1 cellular context compared by ENCODE assay signal in the genomic region with DNA sequence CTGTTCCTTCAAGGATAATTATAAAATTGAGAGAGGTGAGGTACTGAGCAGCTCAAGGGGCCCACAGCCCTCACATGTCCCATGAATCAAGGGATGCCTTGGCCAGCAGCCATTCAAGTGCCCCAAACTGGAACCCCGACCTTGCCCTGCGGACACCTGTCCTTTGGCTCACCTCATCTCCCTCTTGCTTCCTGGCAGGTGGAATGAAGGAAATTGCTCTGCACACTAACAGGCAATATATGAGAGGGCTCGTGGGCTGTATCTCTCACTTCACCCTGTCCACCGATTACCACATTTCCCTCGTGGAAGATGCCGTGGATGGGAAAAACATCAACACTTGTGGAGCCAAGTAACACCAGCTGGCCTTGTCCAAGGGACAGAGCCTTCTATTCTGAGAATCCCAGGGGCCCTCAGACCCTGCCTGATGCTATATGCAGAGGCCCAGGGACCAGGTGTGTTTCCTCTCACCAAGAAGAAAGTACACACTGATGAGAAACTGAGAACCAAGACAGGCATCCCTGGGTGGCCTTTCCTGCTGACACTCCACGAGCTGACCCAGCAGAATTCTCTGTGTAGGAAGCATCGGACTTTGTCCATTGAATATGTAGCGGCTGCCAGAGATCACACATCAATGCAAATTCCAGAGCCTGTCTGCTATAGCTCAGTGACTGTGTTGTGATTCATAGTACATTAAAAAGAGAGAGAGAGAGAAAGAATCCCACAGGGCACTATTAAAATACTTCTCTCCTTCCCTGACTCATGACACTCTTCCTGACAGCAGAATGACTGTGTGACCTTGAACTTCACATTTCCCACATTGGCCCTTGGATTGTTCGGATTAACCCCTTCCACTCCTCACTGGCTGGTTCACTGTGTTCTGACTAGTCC.
A peak's percentile ranks its signal among the peaks of the same experiment; 100 is the strongest.
TF ChIP-seq lines count a peak whose summit lies in the region.

No MANE protein-coding gene starts in this region.

TF ChIP-seq in HCT116, 20 proteins besides CTCF, POLR2A, EP300 and RAD21 (continued from another document):
- TF ChIP-seq, protein P1, sequence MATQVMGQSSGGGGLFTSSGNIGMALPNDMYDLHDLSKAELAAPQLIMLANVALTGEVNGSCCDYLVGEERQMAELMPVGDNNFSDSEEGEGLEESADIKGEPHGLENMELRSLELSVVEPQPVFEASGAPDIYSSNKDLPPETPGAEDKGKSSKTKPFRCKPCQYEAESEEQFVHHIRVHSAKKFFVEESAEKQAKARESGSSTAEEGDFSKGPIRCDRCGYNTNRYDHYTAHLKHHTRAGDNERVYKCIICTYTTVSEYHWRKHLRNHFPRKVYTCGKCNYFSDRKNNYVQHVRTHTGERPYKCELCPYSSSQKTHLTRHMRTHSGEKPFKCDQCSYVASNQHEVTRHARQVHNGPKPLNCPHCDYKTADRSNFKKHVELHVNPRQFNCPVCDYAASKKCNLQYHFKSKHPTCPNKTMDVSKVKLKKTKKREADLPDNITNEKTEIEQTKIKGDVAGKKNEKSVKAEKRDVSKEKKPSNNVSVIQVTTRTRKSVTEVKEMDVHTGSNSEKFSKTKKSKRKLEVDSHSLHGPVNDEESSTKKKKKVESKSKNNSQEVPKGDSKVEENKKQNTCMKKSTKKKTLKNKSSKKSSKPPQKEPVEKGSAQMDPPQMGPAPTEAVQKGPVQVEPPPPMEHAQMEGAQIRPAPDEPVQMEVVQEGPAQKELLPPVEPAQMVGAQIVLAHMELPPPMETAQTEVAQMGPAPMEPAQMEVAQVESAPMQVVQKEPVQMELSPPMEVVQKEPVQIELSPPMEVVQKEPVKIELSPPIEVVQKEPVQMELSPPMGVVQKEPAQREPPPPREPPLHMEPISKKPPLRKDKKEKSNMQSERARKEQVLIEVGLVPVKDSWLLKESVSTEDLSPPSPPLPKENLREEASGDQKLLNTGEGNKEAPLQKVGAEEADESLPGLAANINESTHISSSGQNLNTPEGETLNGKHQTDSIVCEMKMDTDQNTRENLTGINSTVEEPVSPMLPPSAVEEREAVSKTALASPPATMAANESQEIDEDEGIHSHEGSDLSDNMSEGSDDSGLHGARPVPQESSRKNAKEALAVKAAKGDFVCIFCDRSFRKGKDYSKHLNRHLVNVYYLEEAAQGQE (IDR thresholded peaks at IDR 0.05; ENCODE audit: low read depth): no peak
- peak; percentile 91 for TF ChIP-seq CBX3 (IDR thresholded peaks at IDR 0.05; ENCODE audit: low read depth)
- peak; percentile 61 for TF ChIP-seq CEBPB (IDR thresholded peaks at IDR 0.05; ENCODE audit: low read depth)
- TF ChIP-seq SRF (IDR thresholded peaks at IDR 0.05; ENCODE audit: low read depth): peak; percentile 67
- TF ChIP-seq, protein P2, sequence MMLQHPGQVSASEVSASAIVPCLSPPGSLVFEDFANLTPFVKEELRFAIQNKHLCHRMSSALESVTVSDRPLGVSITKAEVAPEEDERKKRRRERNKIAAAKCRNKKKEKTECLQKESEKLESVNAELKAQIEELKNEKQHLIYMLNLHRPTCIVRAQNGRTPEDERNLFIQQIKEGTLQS (IDR thresholded peaks at IDR 0.05): no peak
- no peak for TF ChIP-seq YY1 (IDR thresholded peaks at IDR 0.05; ENCODE audit: extremely low read depth, insufficient replicate concordance, low read depth, low read length)
- TF ChIP-seq, protein P3, sequence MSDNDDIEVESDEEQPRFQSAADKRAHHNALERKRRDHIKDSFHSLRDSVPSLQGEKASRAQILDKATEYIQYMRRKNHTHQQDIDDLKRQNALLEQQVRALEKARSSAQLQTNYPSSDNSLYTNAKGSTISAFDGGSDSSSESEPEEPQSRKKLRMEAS (IDR thresholded peaks at IDR 0.05): peak; percentile 44
TF ChIP-seq in HCT116: peak in this region for 10.
